ENCODE assay signal across 21 cellular contexts in genomic region chr4:41533685-41534084, GRCh38. TPM values are rescaled to one million over a fixed set of nuclear protein-coding genes. Genes with fewer than 3 reads are reported as not detected.
"Had no signal": no experiment of that assay in that cellular context is flagged by ENCODE, and none has a peak within 500 bp of the region (broad histone marks: within the 10 kb centered on the region; RNA-seq: fewer than 3 reads in every experiment).

No MANE protein-coding gene starts in this region.

- ATAC-seq: activated T-helper 17 cell treated with anti-CD3 and anti-CD28 coated beads, Interleukin-2, amount 50 U/mL, for 72 hours; T-helper 17 cell had no signal

- DNase-seq: activated B cell treated with CpG ODN at 0.5 μM for 24 hours; activated CD4-positive, alpha-beta memory T cell treated with anti-CD3 and anti-CD28 coated beads for 36 hours; activated CD4-positive, alpha-beta T cell treated with anti-CD3 and anti-CD28 coated beads for 1 hour; activated CD4-positive, alpha-beta T cell treated with anti-CD3 and anti-CD28 coated beads, Interleukin-2, amount 10 ng/mL, durations not matched to agents 24 days and 14 days; activated gamma-delta T cell; activated naive CD4-positive, alpha-beta T cell treated with anti-CD3 and anti-CD28 coated beads, Interleukin-2, amount 10 ng/mL, durations not matched to agents 7 days and 5 days; activated naive CD8-positive, alpha-beta T cell treated with anti-CD3 and anti-CD28 coated beads for 36 hours; activated T-cell treated with anti-CD3 and anti-CD28 coated beads for 4 hours; activated T-cell treated with anti-CD3 and anti-CD28 coated beads, Interleukin-2, amount 50 U/mL, for 48 hours; Kasumi-1; KBM-7; NCI-H1048; NCI-H146; NCI-H187 treated with DMSO at 0.1 percent for 48 hours; NCI-H2081 treated with DMSO at 0.1 percent for 48 hours; NCI-H526; SIG-M5; T-helper 17 cell; T1000 had no signal

RNA-seq across cellular contexts. Expression of gene LIMCH1, which starts 4.3 kb away (rescaled TPM):
- total RNA-seq: activated B cell treated with CpG ODN at 0.5 μM for 24 hours; activated CD4-positive, alpha-beta memory T cell treated with anti-CD3 and anti-CD28 coated beads for 36 hours; activated CD4-positive, alpha-beta T cell treated with anti-CD3 and anti-CD28 coated beads, Interleukin-2, amount 10 ng/mL, durations not matched to agents 24 days and 14 days; activated CD8-positive, alpha-beta memory T cell treated with anti-CD3 and anti-CD28 coated beads for 36 hours; activated naive CD8-positive, alpha-beta T cell treated with anti-CD3 and anti-CD28 coated beads for 36 hours; activated T-helper 17 cell treated with anti-CD3 and anti-CD28 coated beads, Interleukin-2, amount 50 U/mL, for 72 hours; T-helper 17 cell had no signal
